24 cellular contexts compared by ENCODE assay signal in the genomic region with DNA sequence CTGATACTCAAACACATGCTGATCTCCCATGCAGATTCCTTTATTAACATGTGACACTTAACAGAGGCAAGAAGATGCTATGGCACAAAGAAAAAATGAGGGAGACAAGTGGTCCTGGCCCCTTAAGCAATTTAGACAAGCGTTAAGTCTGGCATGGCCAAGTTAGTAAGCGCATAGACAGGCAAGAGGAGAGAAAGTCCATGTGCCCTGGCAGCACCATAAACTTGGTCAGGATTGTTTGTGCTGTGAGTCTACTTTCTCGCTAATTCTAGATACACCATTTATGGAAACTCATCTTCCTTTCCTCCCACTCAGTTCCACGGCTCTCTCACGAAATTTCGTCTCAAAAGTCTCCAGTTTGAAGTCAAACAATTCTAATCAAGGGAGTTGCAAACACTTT.
DNase-seq lines count a peak whose midpoint lies in the region; ATAC-seq and TF ChIP-seq lines count a peak whose summit lies in the region.
"Had no signal": no experiment of that assay in that cellular context is flagged by ENCODE, and none has a peak within 500 bp of the region (broad histone marks: within the 10 kb centered on the region; RNA-seq: fewer than 3 reads in every experiment).

No MANE protein-coding gene starts in this region.

- H3K36me3 ChIP-seq in GM23248 (ENCODE audit: low read depth) = peaks cover 12% of the 10 kb centered on the region; the same call in 1 of the 2 replicates
- peaks cover 0 to 9% (median 0%) of the 10 kb centered on the region in 3 experiments for H3K36me3 ChIP-seq in naive thymus-derived CD4-positive, alpha-beta T cell (ENCODE audit: control insufficient read depth in 2 of 3, insufficient read depth in 3 of 3, low read length in 3 of 3)
- H3K36me3 ChIP-seq in stomach = peaks cover 0 to 5% (median 2%) of the 10 kb centered on the region in 4 donors
- H3K36me3 ChIP-seq in neuronal stem cell (replicated peaks in 1 of 2; ENCODE audit: control insufficient read depth in 2 of 2, insufficient read depth in 2 of 2, low read length in 2 of 2) = peaks cover 0 to 16% of the 10 kb centered on the region in 2 donors
- H3K36me3 ChIP-seq: suprapubic skin had no signal

- H3K27ac ChIP-seq in GM23248 (0 out of 2 replicates have a peak overlapping the region, but pooled peaks have one; percentile 10), stomach (peak overlapping the region in 4 of 5 donors; percentile 2 to 49 (median 39)), neuronal stem cell (replicated peaks; ENCODE audit: low read length) (no peak overlapping the region)
- H3K27ac ChIP-seq in naive thymus-derived CD4-positive, alpha-beta T cell (ENCODE audit: low read depth, low read length) = no peak overlapping the region
- H3K27ac ChIP-seq: suprapubic skin had no signal

- DNase-seq in GM23248 (no peak), WTC11 (ENCODE audit: low spot score) (no peak), stomach (no peak), neuronal stem cell (ENCODE audit: low spot score) (no peak), amygdala (lab: John Stamatoyannopoulos, UW) (no peak), HEK293T (ENCODE audit: extremely low spot score) (no peak)
- DNase-seq in naive thymus-derived CD4-positive, alpha-beta T cell = no peak
- DNase-seq: activated CD4-positive, alpha-beta memory T cell treated with anti-CD3 and anti-CD28 coated beads, Interleukin-2, amount 10 ng/mL, durations not matched to agents 7 days and 5 days; activated CD4-positive, CD25-positive, alpha-beta regulatory T cell; activated naive CD4-positive, alpha-beta T cell treated with anti-CD3 and anti-CD28 coated beads, Interleukin-2, amount 10 ng/mL, durations not matched to agents 7 days and 5 days; activated T-cell treated with anti-CD3 and anti-CD28 coated beads, Interleukin-2, amount 50 U/mL, for 4 hours; AML-193; Caco-2; erythroblast; foreskin fibroblast; KBM-7; NCI-H1694; NCI-H526 treated with DMSO at 0.1 percent for 48 hours; right cardiac atrium; T-helper 9 cell had no signal

- H4K8ac ChIP-seq in neuronal stem cell (ENCODE audit: low read depth, low read length) = no peak overlapping the region

- whole genome bisulfite sequencing in GM23248 (ENCODE audit: low coverage in 1 of 2, low lambda C conversion rate in 2 of 2, missing lambda C conversion rate in 2 of 2), 2 experiments = 85 to 87% methylated on average over 6 of the region's 6 CpGs
- 67 to 74% (median 70%) methylated on average over 6 of the region's 6 CpGs for WGBS in stomach, 5 donors
- no CpG with 5 or more reads among the region's 6 CpGs for WGBS in neuronal stem cell (ENCODE audit: extremely low coverage in 2 of 2, insufficient read length in 2 of 2, insufficient replicate concordance in 1 of 2), 2 donors

- no peak overlapping the region for H2AK5ac ChIP-seq in neuronal stem cell (ENCODE audit: low read depth, low read length)

- H3K4ac ChIP-seq in neuronal stem cell (ENCODE audit: low read length) = no peak overlapping the region

- H3K27me3 Mint-ChIP-seq in WTC11 (ENCODE audit: low read depth) = no peaks in the 10 kb centered on the region
- no peaks in the 10 kb centered on the region for H3K27me3 Mint-ChIP-seq in naive thymus-derived CD4-positive, alpha-beta T cell
- H3K27me3 Mint-ChIP-seq: activated CD4-positive, alpha-beta memory T cell treated with anti-CD3 and anti-CD28 coated beads, Interleukin-2, amount 10 ng/mL, durations not matched to agents 7 days and 5 days; activated naive CD4-positive, alpha-beta T cell treated with anti-CD3 and anti-CD28 coated beads, Interleukin-2, amount 10 ng/mL, durations not matched to agents 7 days and 5 days had no signal

- no peak overlapping the region for H2BK15ac ChIP-seq in neuronal stem cell (ENCODE audit: low read length)

- no peak overlapping the region for H3K14ac ChIP-seq in neuronal stem cell (ENCODE audit: low read length)

- H3K9ac ChIP-seq in GM23248 (no peak overlapping the region), neuronal stem cell (ENCODE audit: low read depth, low read length, poor library complexity) (no peak overlapping the region)

- H4K91ac ChIP-seq in neuronal stem cell (ENCODE audit: low read depth, low read length, poor library complexity) = no peak overlapping the region

- POLR2A ChIA-PET in WTC11 (lab: Charles Lee) (no interaction called here), HEK293T (lab: Yijun Ruan, JAX) (no interaction called here)
- POLR2A ChIA-PET in naive thymus-derived CD4-positive, alpha-beta T cell (lab: Charles Lee) = no interaction called here

- H3K9me2 ChIP-seq in GM23248 (ENCODE audit: insufficient read depth) = no peaks in the 10 kb centered on the region

- intact Hi-C loops in naive thymus-derived CD4-positive, alpha-beta T cell (cut with micrococcal nuclease) = loop anchor here in 1 of 2 donors (5.0 kb wide), 1 partner anchor 73 kb away; no protein-coding TSS in a partner anchor
- intact Hi-C loops in stomach (cut with DNase I; ENCODE audit: low total_unique reads) = no loop called here

- H2AFZ ChIP-seq in GM23248 = no peak overlapping the region
- no peak overlapping the region for H2AFZ ChIP-seq in neuronal stem cell (ENCODE audit: low read length)
- H2AFZ ChIP-seq: hepatocyte had no signal

- H3K27ac Mint-ChIP-seq in WTC11 = peak overlapping the region; percentile 32; the same call in 1 of the 2 replicates
- peak overlapping the region in 8 of 9 donors; percentile 21 to 87 (median 75) for H3K27ac Mint-ChIP-seq in naive thymus-derived CD4-positive, alpha-beta T cell
- H3K27ac Mint-ChIP-seq: activated CD4-positive, alpha-beta memory T cell treated with anti-CD3 and anti-CD28 coated beads, Interleukin-2, amount 10 ng/mL, durations not matched to agents 7 days and 5 days; activated naive CD4-positive, alpha-beta T cell treated with anti-CD3 and anti-CD28 coated beads, Interleukin-2, amount 10 ng/mL, durations not matched to agents 7 days and 5 days had no signal

- no peak overlapping the region for H3K18ac ChIP-seq in neuronal stem cell (ENCODE audit: low read length)

- H3K4me1 ChIP-seq in GM23248 (ENCODE audit: insufficient read depth) (peaks cover 73% of the 10 kb centered on the region), stomach (peaks cover 17 to 78% (median 44%) of the 10 kb centered on the region in 4 donors), neuronal stem cell (ENCODE audit: control insufficient read depth in 2 of 2, insufficient read depth in 1 of 2, low read depth in 1 of 2, low read length in 2 of 2) (no peaks in the 10 kb centered on the region)
- H3K4me1 ChIP-seq in naive thymus-derived CD4-positive, alpha-beta T cell (ENCODE audit: control insufficient read depth in 2 of 2, insufficient read depth in 2 of 2, low read length in 2 of 2) = peaks cover 0 to 5% of the 10 kb centered on the region in 2 donors
- H3K4me1 ChIP-seq: Caco-2 had no signal

- H3K9me3 ChIP-seq in GM23248 (ENCODE audit: low read depth) (no peaks in the 10 kb centered on the region), stomach (no peaks in the 10 kb centered on the region), neuronal stem cell (replicated peaks in 1 of 2; ENCODE audit: control insufficient read depth in 2 of 2, insufficient read depth in 1 of 2, low read depth in 1 of 2, low read length in 2 of 2) (peaks cover 0 to 14% of the 10 kb centered on the region in 2 donors)
- no peaks in the 10 kb centered on the region for H3K9me3 ChIP-seq in naive thymus-derived CD4-positive, alpha-beta T cell (ENCODE audit: control insufficient read depth in 2 of 3, low read length in 3 of 3)
- H3K9me3 ChIP-seq: Caco-2, suprapubic skin had no signal

- peaks cover 89% of the 10 kb centered on the region for H3F3A ChIP-seq in GM23248 (ENCODE audit: insufficient read depth)

- in situ Hi-C loops in GM23248 (cut with MboI) = no loop called here

- peaks cover 5% of the 10 kb centered on the region for H3K79me1 ChIP-seq in neuronal stem cell (ENCODE audit: low read depth, low read length)

- ATAC-seq in WTC11 = no peak
- no peak for ATAC-seq in naive thymus-derived CD4-positive, alpha-beta T cell
- ATAC-seq: activated T-cell treated with anti-CD3 and anti-CD28 coated beads, Interleukin-2, amount 50 U/mL, for 4 hours; HCT116; right cardiac atrium had no signal

- no peak overlapping the region for H2BK12ac ChIP-seq in neuronal stem cell (ENCODE audit: low read length)

- H3K9me3 Mint-ChIP-seq in WTC11 = peaks cover 10% of the 10 kb centered on the region
- peaks cover 0 to 16% (median 2%) of the 10 kb centered on the region in 11 donors for H3K9me3 Mint-ChIP-seq in naive thymus-derived CD4-positive, alpha-beta T cell
- H3K9me3 Mint-ChIP-seq: activated CD4-positive, alpha-beta memory T cell treated with anti-CD3 and anti-CD28 coated beads, Interleukin-2, amount 10 ng/mL, durations not matched to agents 7 days and 5 days; activated naive CD4-positive, alpha-beta T cell treated with anti-CD3 and anti-CD28 coated beads, Interleukin-2, amount 10 ng/mL, durations not matched to agents 7 days and 5 days; activated T-cell treated with anti-CD3 and anti-CD28 coated beads, Interleukin-2, amount 50 U/mL, for 4 hours had no signal

- no peak for TF ChIP-seq CTCF in WTC11 (IDR thresholded peaks at IDR 0.05)
- TF ChIP-seq CTCF in stomach (IDR thresholded peaks at IDR 0.05) = no peak

- peaks cover 100% of the 10 kb centered on the region for H3K79me2 ChIP-seq in GM23248 (ENCODE audit: insufficient read depth)

- no peak overlapping the region for H2BK120ac ChIP-seq in neuronal stem cell (ENCODE audit: low read depth, low read length)

- H2BK5ac ChIP-seq in neuronal stem cell (ENCODE audit: low read length) = no peak overlapping the region

- H4K20me1 ChIP-seq in GM23248 (ENCODE audit: insufficient read depth) = peaks cover 33% of the 10 kb centered on the region

- H3K4me1 Mint-ChIP-seq in WTC11 = peaks cover 29% of the 10 kb centered on the region
- peaks cover 43 to 84% (median 70%) of the 10 kb centered on the region in 7 donors for H3K4me1 Mint-ChIP-seq in naive thymus-derived CD4-positive, alpha-beta T cell

- no peaks in the 10 kb centered on the region for H3K27me3 ChIP-seq in GM23248 (replicated peaks; ENCODE audit: insufficient read depth)
- H3K27me3 ChIP-seq in naive thymus-derived CD4-positive, alpha-beta T cell (ENCODE audit: control insufficient read depth in 2 of 2, insufficient read depth in 2 of 2, low read length in 2 of 2) = no peaks in the 10 kb centered on the region
- H3K27me3 ChIP-seq in stomach = no peaks in the 10 kb centered on the region
- no peaks in the 10 kb centered on the region for H3K27me3 ChIP-seq in neuronal stem cell (ENCODE audit: control insufficient read depth in 3 of 3, insufficient read depth in 3 of 3, low read depth in 1 of 3, low read length in 3 of 3)
- H3K27me3 ChIP-seq: hepatocyte, suprapubic skin had no signal

- H3K4me3 ChIP-seq in GM23248 (no peak overlapping the region), stomach (no peak overlapping the region), neuronal stem cell (ENCODE audit: low read length in 2 of 2) (no peak overlapping the region)
- no peak overlapping the region for H3K4me3 ChIP-seq in naive thymus-derived CD4-positive, alpha-beta T cell (ENCODE audit: low read length)
- H3K4me3 ChIP-seq: hepatocyte, lung, suprapubic skin had no signal

- no peak overlapping the region for H3K4me3 Mint-ChIP-seq in WTC11
- peak overlapping the region in 1 of 10 donors; percentile 19 for H3K4me3 Mint-ChIP-seq in naive thymus-derived CD4-positive, alpha-beta T cell
- H3K4me3 Mint-ChIP-seq: activated CD4-positive, alpha-beta memory T cell treated with anti-CD3 and anti-CD28 coated beads, Interleukin-2, amount 10 ng/mL, durations not matched to agents 7 days and 5 days; activated naive CD4-positive, alpha-beta T cell treated with anti-CD3 and anti-CD28 coated beads, Interleukin-2, amount 10 ng/mL, durations not matched to agents 7 days and 5 days; activated T-cell treated with anti-CD3 and anti-CD28 coated beads, Interleukin-2, amount 50 U/mL, for 4 hours had no signal

- TF ChIP-seq EP300 in stomach (IDR thresholded peaks at IDR 0.05) = no peak

- H3K23ac ChIP-seq in neuronal stem cell (ENCODE audit: low read depth, low read length, poor library complexity) = no peak overlapping the region

- no peak overlapping the region for H3K4me2 ChIP-seq in GM23248 (ENCODE audit: unreplicated experiment)
- H3K4me2 ChIP-seq in neuronal stem cell (ENCODE audit: insufficient read depth, low read length, poor library complexity, severe bottlenecking) = no peak overlapping the region
- H3K4me2 ChIP-seq: hepatocyte had no signal

- H3K36me3 Mint-ChIP-seq in WTC11 = peaks cover 11% of the 10 kb centered on the region
- peaks cover 8 to 38% (median 27%) of the 10 kb centered on the region in 5 donors for H3K36me3 Mint-ChIP-seq in naive thymus-derived CD4-positive, alpha-beta T cell

- CTCF ChIA-PET in WTC11 (lab: Charles Lee) (interaction anchor here (1.5 kb wide), 1 partner anchor 74 kb away, joined by 4 read pairs; no protein-coding TSS in a partner anchor), HEK293T (lab: Yijun Ruan, JAX) (no interaction called here)
- CTCF ChIA-PET in naive thymus-derived CD4-positive, alpha-beta T cell (lab: Charles Lee) = interaction anchor here (0.6 to 1.9 kb wide), 3 partner anchors 10 to 119 kb away, joined by 3 to 5 read pairs (median 3); no protein-coding TSS in a partner anchor

- no peak for TF ChIP-seq POLR2A in stomach (IDR thresholded peaks at IDR 0.05)

Comparison
In these comparisons a context has a peak if more than half of its experiments do, and no peak if none do; other contexts are left out.
1. H3K27ac ChIP-seq: peak in GM23248 (single experiment) and stomach (4 of 5); none in naive thymus-derived CD4-positive, alpha-beta T cell (single experiment) and neuronal stem cell (single experiment).